In genomic region chr9:126678989-126679388, GRCh38 we compare ENCODE assay signal across 19 cellular contexts.
A peak's percentile ranks its signal among the peaks of the same experiment; 100 is the strongest.
DNase-seq lines count a peak whose midpoint lies in the region; TF ChIP-seq lines count a peak whose summit lies in the region.
"Had no signal": no experiment of that assay in that cellular context is flagged by ENCODE, and none has a peak within 500 bp of the region (broad histone marks: within the 10 kb centered on the region; RNA-seq: fewer than 3 reads in every experiment).

No MANE protein-coding gene starts in this region.

- H3K36me3 Mint-ChIP-seq in activated CD4-positive, alpha-beta T cell treated with anti-CD3 and anti-CD28 coated beads, Interleukin-2, amount 10 ng/mL, durations not matched to agents 24 days and 14 days (ENCODE audit: low read depth), result no peaks in the 10 kb centered on the region
- peaks cover 3% of the 10 kb centered on the region for H3K36me3 Mint-ChIP-seq in mesothelial cell of epicardium
- peaks cover 0 to 4% of the 10 kb centered on the region in 2 donors for H3K36me3 Mint-ChIP-seq in CD14-positive monocyte

- TF ChIP-seq CTCF in mesothelial cell of epicardium (IDR thresholded peaks at IDR 0.05; ENCODE audit: unreplicated experiment), result peak; percentile 14
- TF ChIP-seq CTCF in CD14-positive monocyte (IDR thresholded peaks at IDR 0.05), result no peak

- H3K27me3 Mint-ChIP-seq in activated CD4-positive, alpha-beta T cell treated with anti-CD3 and anti-CD28 coated beads, Interleukin-2, amount 10 ng/mL, durations not matched to agents 24 days and 14 days, result peaks cover 79% of the 10 kb centered on the region
- peaks cover 90% of the 10 kb centered on the region for H3K27me3 Mint-ChIP-seq in mesothelial cell of epicardium (ENCODE audit: low read depth)
- peaks cover 84 to 95% (median 90%) of the 10 kb centered on the region in 3 donors for H3K27me3 Mint-ChIP-seq in CD14-positive monocyte (ENCODE audit: low read depth in 3 of 3)

- DNase-seq in activated CD4-positive, alpha-beta T cell treated with anti-CD3 and anti-CD28 coated beads for 48 hours, result peak; percentile 31
- no peak for DNase-seq in activated CD4-positive, alpha-beta T cell treated with anti-CD3 and anti-CD28 coated beads, Interleukin-2, amount 10 ng/mL, durations not matched to agents 24 days and 14 days
- DNase-seq in stimulated activated CD4-positive, alpha-beta T cell treated with anti-CD3 and anti-CD28 coated beads, Interleukin-4, amount 100 ng/mL, for 24 hours, result peak; percentile 12
- no peak for DNase-seq in stimulated activated CD4-positive, alpha-beta T cell treated with anti-CD3 and anti-CD28 coated beads, Interleukin-12 subunit alpha, Interleukin-12 subunit beta, amount 100 ng/mL, for 4 hours
- DNase-seq in mesothelial cell of epicardium (ENCODE audit: low spot score in 2 of 2, unreplicated experiment in 2 of 2), result no peak
- no peak for DNase-seq in NCI-H524 treated with DMSO at 0.1 percent for 48 hours (lab: John Stamatoyannopoulos, UW)
- DNase-seq in CD14-positive monocyte (ENCODE audit: low spot score), result no peak
- DNase-seq in kidney glomerular epithelial cell (lab: John Stamatoyannopoulos, UW), result no peak
- DNase-seq: C1 segment of cervical spinal cord, COR-L47, DMS153, EL, IMR-90, Kasumi-1, NCI-H1105 treated with DMSO at 0.1 percent for 48 hours, NCI-H187, NCI-H446 treated with DMSO at 0.1 percent for 48 hours, NCI-H774, PC-9 had no signal

- no peak overlapping the region for H3K4me3 Mint-ChIP-seq in activated CD4-positive, alpha-beta T cell treated with anti-CD3 and anti-CD28 coated beads, Interleukin-2, amount 10 ng/mL, durations not matched to agents 24 days and 14 days
- H3K4me3 Mint-ChIP-seq in mesothelial cell of epicardium, result no peak overlapping the region
- H3K4me3 Mint-ChIP-seq in CD14-positive monocyte, result no peak overlapping the region

- intact Hi-C loops in activated CD4-positive, alpha-beta T cell treated with anti-CD3 and anti-CD28 coated beads, Interleukin-2, amount 10 ng/mL, durations not matched to agents 24 days and 14 days (cut with micrococcal nuclease), result loop anchor here (5.0 kb wide), 1 partner anchor 67 kb away; the partner anchor contains the start of gene LMX1B
- intact Hi-C loops in CD14-positive monocyte (cut with micrococcal nuclease), result no loop called here

- no peak overlapping the region for H3K27ac Mint-ChIP-seq in activated CD4-positive, alpha-beta T cell treated with anti-CD3 and anti-CD28 coated beads, Interleukin-2, amount 10 ng/mL, durations not matched to agents 24 days and 14 days
- H3K27ac Mint-ChIP-seq in mesothelial cell of epicardium, result no peak overlapping the region
- no peak overlapping the region for H3K27ac Mint-ChIP-seq in CD14-positive monocyte

- peaks cover 4% of the 10 kb centered on the region for H3K4me1 Mint-ChIP-seq in activated CD4-positive, alpha-beta T cell treated with anti-CD3 and anti-CD28 coated beads, Interleukin-2, amount 10 ng/mL, durations not matched to agents 24 days and 14 days
- H3K4me1 Mint-ChIP-seq in mesothelial cell of epicardium (peaks cover 21% of the 10 kb centered on the region), CD14-positive monocyte (peaks cover 1% of the 10 kb centered on the region)

- H3K9me3 Mint-ChIP-seq in activated CD4-positive, alpha-beta T cell treated with anti-CD3 and anti-CD28 coated beads, Interleukin-2, amount 10 ng/mL, durations not matched to agents 24 days and 14 days, result no peaks in the 10 kb centered on the region
- H3K9me3 Mint-ChIP-seq in mesothelial cell of epicardium (no peaks in the 10 kb centered on the region), CD14-positive monocyte (peaks cover 0 to 14% (median 8%) of the 10 kb centered on the region in 7 donors)

Comparison
In these comparisons a context has a peak if more than half of its experiments do, and no peak if none do; other contexts are left out.
1. DNase-seq: peak in activated CD4-positive, alpha-beta T cell treated with anti-CD3 and anti-CD28 coated beads for 48 hours (single experiment) and stimulated activated CD4-positive, alpha-beta T cell treated with anti-CD3 and anti-CD28 coated beads, Interleukin-4, amount 100 ng/mL, for 24 hours (single experiment); none in activated CD4-positive, alpha-beta T cell treated with anti-CD3 and anti-CD28 coated beads, Interleukin-2, amount 10 ng/mL, durations not matched to agents 24 days and 14 days (single experiment), stimulated activated CD4-positive, alpha-beta T cell treated with anti-CD3 and anti-CD28 coated beads, Interleukin-12 subunit alpha, Interleukin-12 subunit beta, amount 100 ng/mL, for 4 hours (single experiment), mesothelial cell of epicardium (0 of 2), NCI-H524 treated with DMSO at 0.1 percent for 48 hours (single experiment), CD14-positive monocyte (single experiment) and kidney glomerular epithelial cell (single experiment).